21 cellular contexts compared by ENCODE assay signal in the genomic region with DNA sequence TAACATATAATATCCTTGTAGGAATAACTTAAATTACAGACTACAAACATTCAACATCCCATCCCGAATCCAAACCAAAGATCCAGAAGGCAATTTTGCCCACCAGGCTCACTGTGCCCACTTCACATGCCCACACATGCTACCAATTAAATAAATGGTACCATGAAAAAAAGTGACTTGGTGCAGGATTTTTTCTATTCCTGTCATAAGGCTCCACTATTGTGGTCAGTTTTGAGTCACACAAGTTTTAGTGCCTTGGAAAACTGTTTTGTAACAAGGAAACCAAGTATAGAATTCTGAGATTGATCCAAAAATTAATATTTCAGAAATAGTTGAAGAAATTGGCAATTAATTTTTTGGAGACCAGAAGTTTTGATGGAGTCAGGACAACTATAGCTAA.
"Had no signal": no experiment of that assay in that cellular context is flagged by ENCODE, and none has a peak within 500 bp of the region (broad histone marks: within the 10 kb centered on the region; RNA-seq: fewer than 3 reads in every experiment).

No MANE protein-coding gene starts in this region.

- H3K4me3 ChIP-seq: esophagus squamous epithelium, heart left ventricle, lung, neural progenitor cell, pancreas, thoracic aorta, transverse colon had no signal

- H3K36me3 Mint-ChIP-seq: neural progenitor cell; stimulated activated naive B cell treated with anti-CD40 and anti-IgM and Interleukin-4, amounts not matched to agents 10 μg/mL and 1 μg/mL and 100 μg/mL, for 72 hours had no signal

- H3K4me1 ChIP-seq: heart left ventricle, neural progenitor cell, pancreas, transverse colon had no signal

- DNase-seq: effector memory CD4-positive, alpha-beta T cell; esophagus squamous epithelium; heart left ventricle; hippocampal formation; left colon; left ventricle myocardium superior; midbrain; nucleus accumbens; pancreas; right cardiac atrium; stimulated activated CD4-positive, alpha-beta T cell treated with anti-CD3 and anti-CD28 coated beads, Interleukin-4, amount 100 ng/mL, for 24 hours; stimulated activated naive B cell treated with anti-CD40 and anti-IgM and Interleukin-4, amounts not matched to agents 10 μg/mL and 1 μg/mL and 100 μg/mL, for 72 hours; stimulated activated naive CD8-positive, alpha-beta T cell treated with anti-CD3 and anti-CD28 coated beads, Interleukin-15, amount 100 ng/mL, for 72 hours; substantia nigra; transverse colon had no signal

- ATAC-seq: heart left ventricle; left colon; left ventricle myocardium superior; natural killer cell treated with Interleukin-12 subunit alpha and Interleukin-12 subunit beta and Interleukin-15 and Interleukin-18, amount 100 ng/mL, for 72 hours; pancreas; right cardiac atrium; stimulated activated naive B cell treated with anti-CD40 and anti-IgM and Interleukin-4, amounts not matched to agents 10 μg/mL and 1 μg/mL and 100 μg/mL, for 72 hours; stimulated activated naive CD8-positive, alpha-beta T cell treated with anti-CD3 and anti-CD28 coated beads, Interleukin-15, amount 100 ng/mL, for 72 hours had no signal

- H3K36me3 ChIP-seq: esophagus squamous epithelium, heart left ventricle, neural progenitor cell, pancreas, thoracic aorta, transverse colon had no signal

- H3K27me3 ChIP-seq: esophagus squamous epithelium, heart left ventricle, neural progenitor cell, pancreas, transverse colon had no signal

- H3K27ac Mint-ChIP-seq: natural killer cell treated with Interleukin-12 subunit alpha and Interleukin-12 subunit beta and Interleukin-15 and Interleukin-18, amount 100 ng/mL, for 72 hours; neural progenitor cell; progenitor cell of endocrine pancreas; stimulated activated naive B cell treated with anti-CD40 and anti-IgM and Interleukin-4, amounts not matched to agents 10 μg/mL and 1 μg/mL and 100 μg/mL, for 72 hours; stimulated activated naive CD8-positive, alpha-beta T cell treated with anti-CD3 and anti-CD28 coated beads, Interleukin-15, amount 100 ng/mL, for 72 hours had no signal

- H3K4me2 ChIP-seq: neural progenitor cell had no signal

- H3K9ac ChIP-seq: neural progenitor cell had no signal

- H3K9me3 ChIP-seq: pancreas, transverse colon had no signal

- H3K27ac ChIP-seq: epithelial cell of prostate, esophagus squamous epithelium, heart left ventricle, neural progenitor cell, pancreas, thoracic aorta, transverse colon had no signal

- H2AFZ ChIP-seq: neural progenitor cell had no signal

- H3K9me3 Mint-ChIP-seq: natural killer cell treated with Interleukin-12 subunit alpha and Interleukin-12 subunit beta and Interleukin-15 and Interleukin-18, amount 100 ng/mL, for 72 hours; neural progenitor cell had no signal
